Comparison of ENCODE assay signal across 20 cellular contexts in the genomic region with DNA sequence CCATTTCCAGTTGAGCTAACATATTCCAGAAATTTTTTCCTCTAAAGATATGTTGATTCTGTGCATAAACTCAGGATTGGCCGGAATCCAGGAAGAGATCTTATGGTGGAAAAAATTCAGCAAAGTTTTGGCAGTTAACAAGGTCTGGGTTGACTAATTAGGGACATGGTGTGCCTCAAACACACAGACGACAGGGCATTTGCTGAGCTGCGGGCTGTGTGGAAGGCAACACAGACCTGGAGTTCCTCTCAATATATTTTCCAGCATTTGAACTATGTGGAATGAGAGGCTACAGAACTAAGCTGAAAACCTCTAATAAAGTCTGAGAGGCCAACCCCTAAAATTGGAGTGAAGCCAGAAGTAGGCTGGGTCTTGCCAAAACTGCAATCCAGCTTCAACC.
"Had no signal": no experiment of that assay in that cellular context is flagged by ENCODE, and none has a peak within 500 bp of the region (broad histone marks: within the 10 kb centered on the region; RNA-seq: fewer than 3 reads in every experiment).

No MANE protein-coding gene starts in this region.

- H3K9ac ChIP-seq: KMS-11 had no signal

- DNase-seq: IMR-90, Kasumi-1, MV-4-11, NCI-H1048, NCI-H1105, NCI-H1417, NCI-H1436 treated with DMSO at 0.1 percent for 48 hours, NCI-H1694, NCI-H187 treated with DMSO at 0.1 percent for 48 hours, NCI-H2029 treated with DMSO at 0.1 percent for 48 hours, NCI-H2171 treated with DMSO at 0.1 percent for 48 hours, NCI-H524, NCI-H526 treated with DMSO at 0.1 percent for 48 hours, NCI-H774, Right ventricle myocardium superior, RPMI8226, SIG-M5 had no signal

- H3K4me3 ChIP-seq: SJSA1 had no signal

- H3K9me3 ChIP-seq: SJSA1 had no signal

- ATAC-seq: HepG2 had no signal

- H3K36me3 ChIP-seq: SJSA1 had no signal

- H3K27ac ChIP-seq: KMS-11, SJSA1 had no signal

- H3K4me1 ChIP-seq: SJSA1 had no signal

- H3K27me3 ChIP-seq: SJSA1 had no signal

- H3K4me2 ChIP-seq: KMS-11 had no signal
